ENCODE assay signal across 19 cellular contexts in genomic region chr19:8429044-8429443, GRCh38. TPM values are rescaled to one million over a fixed set of nuclear protein-coding genes. Genes with fewer than 3 reads are reported as not detected.
DNase-seq lines count a peak whose midpoint lies in the region; ATAC-seq, FAIRE-seq and TF ChIP-seq lines count a peak whose summit lies in the region.
"Had no signal": no experiment of that assay in that cellular context is flagged by ENCODE, and none has a peak within 500 bp of the region (broad histone marks: within the 10 kb centered on the region; RNA-seq: fewer than 3 reads in every experiment).

No MANE protein-coding gene starts in this region.

- WGBS in SK-N-SH (ENCODE audit: low lambda C conversion rate) = 94% methylated on average over 6 of the region's 6 CpGs
- 90% methylated on average over 6 of the region's 6 CpGs for whole genome bisulfite sequencing in mesenchymal stem cell

- peak overlapping the region; percentile 87 for H4K8ac ChIP-seq in mesenchymal stem cell (ENCODE audit: low read length)

- no peaks in the 10 kb centered on the region for H4K20me1 ChIP-seq in SK-N-SH (ENCODE audit: insufficient read depth)
- H4K20me1 ChIP-seq: BLaER1 had no signal

- no peaks in the 10 kb centered on the region for H3K9me2 ChIP-seq in SK-N-SH

- H3K36me3 ChIP-seq in SK-N-SH (replicated peaks in 1 of 2; ENCODE audit: control insufficient read depth in 1 of 2, insufficient read depth in 2 of 2, low read length in 1 of 2) (no peaks in the 10 kb centered on the region), NT2/D1 (ENCODE audit: insufficient read depth, insufficient read length, low read length) (peaks cover 3% of the 10 kb centered on the region), mesenchymal stem cell (ENCODE audit: control insufficient read depth in 1 of 2, insufficient read depth in 2 of 2, low read depth in 1 of 2, low read length in 2 of 2) (peaks cover 10 to 25% of the 10 kb centered on the region in 2 experiments)
- H3K36me3 ChIP-seq: HAP-1 had no signal

- TF ChIP-seq EP300 in SK-N-SH (IDR thresholded peaks at IDR 0.05; ENCODE audit: borderline replicate concordance in 1 of 2, low read depth in 1 of 2, low read length in 1 of 2) = no peak

- H3K18ac ChIP-seq in mesenchymal stem cell (ENCODE audit: low read depth in 1 of 2, low read length in 2 of 2) = no peak overlapping the region

- no peak overlapping the region for H2AFZ ChIP-seq in SK-N-SH (ENCODE audit: low read depth)
- no peak overlapping the region for H2AFZ ChIP-seq in mesenchymal stem cell (ENCODE audit: low read depth, low read length)
- H2AFZ ChIP-seq: GM23338 had no signal

- H3K9me3 ChIP-seq in SK-N-SH (no peaks in the 10 kb centered on the region), NT2/D1 (ENCODE audit: insufficient read depth, low read length) (no peaks in the 10 kb centered on the region), mesenchymal stem cell (ENCODE audit: control insufficient read depth, low read length) (no peaks in the 10 kb centered on the region)
- H3K9me3 ChIP-seq: BLaER1, Caco-2, HAP-1 had no signal

- no peak overlapping the region for H3K4me2 ChIP-seq in SK-N-SH
- H3K4me2 ChIP-seq in mesenchymal stem cell (ENCODE audit: low read length, poor library complexity, severe bottlenecking) = no peak overlapping the region
- H3K4me2 ChIP-seq: BLaER1, GM23338 had no signal

- H3K4me1 ChIP-seq in SK-N-SH (ENCODE audit: control insufficient read depth in 1 of 2, insufficient read depth in 2 of 2, low read depth in 1 of 2, low read length in 1 of 2) = peaks cover 0 to 1% of the 10 kb centered on the region in 2 experiments; a peak in 1 of 4 replicates
- H3K4me1 ChIP-seq in NT2/D1 (ENCODE audit: insufficient read depth, insufficient read length) = peaks cover 4% of the 10 kb centered on the region
- peaks cover 5% of the 10 kb centered on the region for H3K4me1 ChIP-seq in mesenchymal stem cell (ENCODE audit: control insufficient read depth, insufficient read depth, low read depth, low read length)
- H3K4me1 ChIP-seq: HAP-1 had no signal

- H4K91ac ChIP-seq in mesenchymal stem cell (ENCODE audit: low read length) = no peak overlapping the region

- H2BK120ac ChIP-seq in mesenchymal stem cell (ENCODE audit: low read depth, low read length) = no peak overlapping the region

- no peak overlapping the region for H3K9ac ChIP-seq in SK-N-SH
- H3K9ac ChIP-seq in NT2/D1 (ENCODE audit: insufficient read length, low read depth) = peak overlapping the region; percentile 32
- no peak overlapping the region for H3K9ac ChIP-seq in mesenchymal stem cell (ENCODE audit: low read length)
- H3K9ac ChIP-seq: BLaER1 had no signal

- H3K79me1 ChIP-seq in mesenchymal stem cell (replicated peaks; ENCODE audit: low read length, poor library complexity, severe bottlenecking) = peaks cover 4% of the 10 kb centered on the region

- no peak overlapping the region for H3K4ac ChIP-seq in mesenchymal stem cell (ENCODE audit: low read depth in 1 of 2, low read length in 2 of 2)

- no peak for TF ChIP-seq CTCF in SK-N-SH (IDR thresholded peaks at IDR 0.05)

- no peaks in the 10 kb centered on the region for H3F3A ChIP-seq in SK-N-SH (replicated peaks; ENCODE audit: insufficient read depth)

- no peak overlapping the region for H2BK5ac ChIP-seq in mesenchymal stem cell (ENCODE audit: low read depth, low read length, poor library complexity, severe bottlenecking)

- POLR2A ChIA-PET in SK-N-SH (lab: Yijun Ruan, JAX) = no interaction called here

- no peak for FAIRE-seq in RCC 7860 (lab: Jason Lieb, UNC)
- FAIRE-seq: A204.1, G401.6, GM19239 had no signal

- H3K79me2 ChIP-seq in SK-N-SH (ENCODE audit: insufficient read depth) = no peaks in the 10 kb centered on the region

- H3K27ac ChIP-seq in SK-N-SH (ENCODE audit: low read depth in 2 of 2, low read length in 1 of 2) (no peak overlapping the region), mesenchymal stem cell (ENCODE audit: low read length, poor library complexity, severe bottlenecking) (no peak overlapping the region)
- H3K27ac ChIP-seq: 22Rv1, BLaER1, C4-2B had no signal

- no peak for DNase-seq in SK-N-SH
- DNase-seq in NT2/D1 (ENCODE audit: low read depth, low spot score) = no peak
- DNase-seq in mesenchymal stem cell = no peak
- DNase-seq in RCC 7860 (ENCODE audit: low spot score) = no peak
- no peak for DNase-seq in left cardiac atrium
- DNase-seq: Caco-2; CD4-positive, CD25-positive, alpha-beta regulatory T cell; CD8-positive, alpha-beta T cell; DMS153; DND-41 had no signal

- TF ChIP-seq RAD21 in SK-N-SH (IDR thresholded peaks at IDR 0.05; ENCODE audit: low read length) = no peak

- no peak overlapping the region for H3K14ac ChIP-seq in mesenchymal stem cell (ENCODE audit: low read length in 2 of 2)

- no peak overlapping the region for H2BK15ac ChIP-seq in mesenchymal stem cell (ENCODE audit: low read depth, poor library complexity, severe bottlenecking)

- CTCF ChIA-PET in SK-N-SH (lab: Yijun Ruan, JAX) = interaction anchor here (1.2 kb wide), 1 partner anchor 75 kb away, joined by 3 read pairs; no protein-coding TSS in a partner anchor

- H3K27me3 ChIP-seq in SK-N-SH (ENCODE audit: insufficient read depth) (no peaks in the 10 kb centered on the region), NT2/D1 (ENCODE audit: insufficient read depth, insufficient read length) (no peaks in the 10 kb centered on the region), mesenchymal stem cell (ENCODE audit: control insufficient read depth in 1 of 2, insufficient read depth in 1 of 2, low read length in 2 of 2) (no peaks in the 10 kb centered on the region)
- H3K27me3 ChIP-seq: BLaER1 had no signal

- intact Hi-C loops in left cardiac atrium (cut with DNase I) = no loop called here

- no peak overlapping the region for H3K4me3 ChIP-seq in SK-N-SH (ENCODE audit: low read depth in 2 of 2, low read length in 1 of 2)
- H3K4me3 ChIP-seq in NT2/D1 (ENCODE audit: insufficient read length, low read depth) = no peak overlapping the region
- no peak overlapping the region for H3K4me3 ChIP-seq in mesenchymal stem cell (ENCODE audit: insufficient read depth in 1 of 2, low read depth in 1 of 2, low read length in 2 of 2)
- H3K4me3 ChIP-seq: BLaER1, GM23338, HAP-1 had no signal

- H2AK5ac ChIP-seq in mesenchymal stem cell (ENCODE audit: low read length, severe bottlenecking) = no peak overlapping the region

- H3K23ac ChIP-seq in mesenchymal stem cell (ENCODE audit: low read length in 2 of 2) = no peak overlapping the region

- ATAC-seq in SK-N-SH treated with all-trans-retinoic acid at 6 μM for 48 hours (no peak), left cardiac atrium (no peak)
- ATAC-seq: CD8-positive, alpha-beta T cell; GM23338 had no signal

- H2BK12ac ChIP-seq in mesenchymal stem cell (ENCODE audit: low read length in 2 of 2) = no peak overlapping the region

TF ChIP-seq in SK-N-SH, 30 proteins besides CTCF, POLR2A, EP300 and RAD21 (continues in another document):
- TF ChIP-seq TCF12 (IDR thresholded peaks at IDR 0.05) = no peak
- no peak for TF ChIP-seq SIN3A (IDR thresholded peaks at IDR 0.05; ENCODE audit: borderline replicate concordance, low read depth, low read length)
- no peak for TF ChIP-seq POLR2AphosphoS5 (IDR thresholded peaks at IDR 0.05; ENCODE audit: low read depth, low read length)
- no peak for TF ChIP-seq EZH2phosphoT487 (IDR thresholded peaks at IDR 0.05; ENCODE audit: borderline replicate concordance, low read depth)
- TF ChIP-seq NFIC (IDR thresholded peaks at IDR 0.05; ENCODE audit: borderline replicate concordance) = no peak
- no peak for TF ChIP-seq FOXM1 (IDR thresholded peaks at IDR 0.05; ENCODE audit: low read depth)
- TF ChIP-seq USF2 (IDR thresholded peaks at IDR 0.05; ENCODE audit: borderline replicate concordance, low read depth, low read length) = no peak
- no peak for TF ChIP-seq FOXJ3 (CRISPR knock-in tag; IDR thresholded peaks at IDR 0.05)
- no peak for TF ChIP-seq CHD2 (IDR thresholded peaks at IDR 0.05; ENCODE audit: low read length, partially characterized antibody)
- no peak for TF ChIP-seq JUND (IDR thresholded peaks at IDR 0.05)
- no peak for TF ChIP-seq RXRA (IDR thresholded peaks at IDR 0.05; ENCODE audit: borderline replicate concordance, low read depth)
- no peak for TF ChIP-seq GATA2 (CRISPR knock-in tag; IDR thresholded peaks at IDR 0.05)
- TF ChIP-seq USF1 (IDR thresholded peaks at IDR 0.05; ENCODE audit: borderline replicate concordance, low read depth) = no peak

RNA-seq across cellular contexts. Expression of gene HNRNPM, which starts 15.7 kb away (rescaled TPM):
- polyA plus RNA-seq in SK-N-SH (2012; rRNA removed) = 178 and 205 TPM in 2 replicates
- 181 and 182 TPM in 2 replicates for polyA plus RNA-seq in SK-N-SH (2012; cell fraction: cytosol; rRNA removed)
- polyA plus RNA-seq in SK-N-SH (2012; cell fraction: nucleus; rRNA removed) = 161 and 269 TPM in 2 replicates
- polyA plus RNA-seq in mesenchymal stem cell (2013, experiment 1 of 2) = 84.5 TPM
- 82.9 TPM for polyA plus RNA-seq in mesenchymal stem cell (2013, experiment 2 of 2)
- 100 to 1,000 TPM; 102 to 126 TPM for total RNA-seq in left cardiac atrium

RNA-seq across cellular contexts. Expression of gene MARCHF2, which starts 15.9 kb away (rescaled TPM):
- polyA plus RNA-seq in SK-N-SH (2012; rRNA removed) = 52.9 and 57.2 TPM in 2 replicates
- 22.9 and 46.6 TPM in 2 replicates for polyA plus RNA-seq in SK-N-SH (2012; cell fraction: cytosol; rRNA removed)
- polyA plus RNA-seq in SK-N-SH (2012; cell fraction: nucleus; rRNA removed) = 52.6 and 71.9 TPM in 2 replicates
- 42.1 TPM for polyA plus RNA-seq in mesenchymal stem cell (2013, experiment 1 of 2)
- polyA plus RNA-seq in mesenchymal stem cell (2013, experiment 2 of 2) = 39.4 TPM
- 10 to 100 TPM; 81.1 to 87.8 TPM for total RNA-seq in left cardiac atrium

RNA-seq across cellular contexts. Expression of gene RAB11B, which starts 38.9 kb away (rescaled TPM):
- polyA plus RNA-seq in SK-N-SH (2012; rRNA removed) = 70.5 and 127 TPM in 2 replicates
- polyA plus RNA-seq in SK-N-SH (2012; cell fraction: cytosol; rRNA removed) = 50.5 and 81.5 TPM in 2 replicates
- 241 and 251 TPM in 2 replicates for polyA plus RNA-seq in SK-N-SH (2012; cell fraction: nucleus; rRNA removed)
- polyA plus RNA-seq in mesenchymal stem cell (2013, experiment 1 of 2) = 90.1 TPM
- polyA plus RNA-seq in mesenchymal stem cell (2013, experiment 2 of 2) = 92.4 TPM
- total RNA-seq in left cardiac atrium = 100 to 1,000 TPM; 133 to 163 TPM
